In genomic region chr18:1015777-1016176, GRCh38 we compare ENCODE assay signal across 18 cellular contexts.
A peak's percentile ranks its signal among the peaks of the same experiment; 100 is the strongest.
DNase-seq lines count a peak whose midpoint lies in the region; ATAC-seq and TF ChIP-seq lines count a peak whose summit lies in the region.
"Had no signal": no experiment of that assay in that cellular context is flagged by ENCODE, and none has a peak within 500 bp of the region (broad histone marks: within the 10 kb centered on the region; RNA-seq: fewer than 3 reads in every experiment).

No MANE protein-coding gene starts in this region.

- peaks cover 16% of the 10 kb centered on the region for H3K4me1 ChIP-seq in left ventricle myocardium inferior
- H3K4me1 ChIP-seq in PC-9 (replicated peaks; ENCODE audit: insufficient read depth) = peaks cover 18% of the 10 kb centered on the region

- intact Hi-C loops in left ventricle myocardium inferior (cut with micrococcal nuclease) (no loop called here), PC-9 (cut with micrococcal nuclease; ENCODE audit: unreplicated experiment) (no loop called here)

- H4K20me1 ChIP-seq in PC-9 (ENCODE audit: insufficient read depth) = no peaks in the 10 kb centered on the region

- H3K27me3 ChIP-seq in left ventricle myocardium inferior (ENCODE audit: low read depth) = no peaks in the 10 kb centered on the region
- no peaks in the 10 kb centered on the region for H3K27me3 ChIP-seq in PC-9 (ENCODE audit: insufficient read depth, low read depth)
- H3K27me3 ChIP-seq: MG63 had no signal

- H3K36me3 ChIP-seq in left ventricle myocardium inferior (no peaks in the 10 kb centered on the region), PC-9 (ENCODE audit: low read depth) (no peaks in the 10 kb centered on the region)
- H3K36me3 ChIP-seq: MG63 had no signal

- H3K4me3 Mint-ChIP-seq in WTC11 = peak overlapping the region; percentile 28

- no peak overlapping the region for H3K27ac Mint-ChIP-seq in WTC11

- no peak for ATAC-seq in WTC11
- no peak for ATAC-seq in HG02885 (IDR thresholded peaks at IDR 0.05; ENCODE audit: poor library complexity, unreplicated experiment)
- ATAC-seq in GM18867 (IDR thresholded peaks at IDR 0.05; ENCODE audit: unreplicated experiment) = no peak
- ATAC-seq: HCT116 had no signal

- H3K27me3 Mint-ChIP-seq in WTC11 (ENCODE audit: low read depth) = peaks cover 29% of the 10 kb centered on the region

- POLR2A ChIA-PET in WTC11 (lab: Charles Lee) (no interaction called here), PC-9 (lab: Charles Lee; ENCODE audit: unreplicated experiment) (interaction anchor here (0.7 kb wide), 1 partner anchor 1640 kb away, joined by 3 read pairs; no protein-coding TSS in a partner anchor)

- H3K9me3 ChIP-seq in left ventricle myocardium inferior (replicated peaks) (no peaks in the 10 kb centered on the region), PC-9 (ENCODE audit: insufficient read depth, low read depth) (no peaks in the 10 kb centered on the region)
- H3K9me3 ChIP-seq: MG63 had no signal

- CTCF ChIA-PET in WTC11 (lab: Charles Lee) = interaction anchor here (2.0 kb wide), 1 partner anchor 47 kb away, joined by 5 read pairs; no protein-coding TSS in a partner anchor
- CTCF ChIA-PET in PC-9 (lab: Charles Lee) = no interaction called here

- no peaks in the 10 kb centered on the region for H3K36me3 Mint-ChIP-seq in WTC11

- no peaks in the 10 kb centered on the region for H3F3A ChIP-seq in PC-9 (ENCODE audit: insufficient read depth, low read depth)

- H3K9me3 Mint-ChIP-seq in WTC11 = no peaks in the 10 kb centered on the region

- H3K4me2 ChIP-seq in PC-9 = no peak overlapping the region
- H3K4me2 ChIP-seq: KMS-11 had no signal

- H3K4me3 ChIP-seq in left ventricle myocardium inferior = no peak overlapping the region
- no peak overlapping the region for H3K4me3 ChIP-seq in PC-9
- H3K4me3 ChIP-seq: MG63 had no signal

- no peaks in the 10 kb centered on the region for H3K9me2 ChIP-seq in PC-9 (ENCODE audit: insufficient read depth)

- DNase-seq in EL (peak; percentile 11), WTC11 (ENCODE audit: low spot score) (no peak), iris pigment epithelial cell (ENCODE audit: low read depth) (peak; percentile 4), renal cortical epithelial cell (ENCODE audit: low read depth) (peak; percentile 26), left ventricle myocardium inferior (no peak), PC-9 (no peak)
- DNase-seq: C1 segment of cervical spinal cord, NCI-H1105, NCI-H187 treated with DMSO at 0.1 percent for 48 hours, NCI-H2171, NCI-H446 treated with DMSO at 0.1 percent for 48 hours, NCI-H774, SHP77 treated with DMSO at 0.1 percent for 48 hours had no signal

- TF ChIP-seq CTCF in WTC11 (IDR thresholded peaks at IDR 0.05) (no peak), left ventricle myocardium inferior (IDR thresholded peaks at IDR 0.05; ENCODE audit: borderline replicate concordance) (no peak), PC-9 (conservative IDR thresholded peaks at IDR 0.05) (no peak)

- H3K4me1 Mint-ChIP-seq in WTC11 = peaks cover 61% of the 10 kb centered on the region

- no TSS peak for BruUV-seq in PC-9 (replicated peaks; lab: Mats Ljungman, UMichigan)

- no peaks in the 10 kb centered on the region for H3K79me2 ChIP-seq in PC-9 (ENCODE audit: low read depth)

- H3K27ac ChIP-seq in left ventricle myocardium inferior (replicated peaks) (no peak overlapping the region), PC-9 (no peak overlapping the region)
- H3K27ac ChIP-seq: KMS-11 had no signal

- H2AFZ ChIP-seq in PC-9 = no peak overlapping the region

TF ChIP-seq in WTC11, 78 proteins besides CTCF, POLR2A, EP300 and RAD21 (continues in another document):
- TF ChIP-seq NFATC4 (CRISPR knock-in tag; IDR thresholded peaks at IDR 0.05) (no peak), SP1 (CRISPR knock-in tag; conservative IDR thresholded peaks at IDR 0.05) (no peak), MLX (CRISPR knock-in tag; IDR thresholded peaks at IDR 0.05) (no peak), NR2C2 (CRISPR knock-in tag; IDR thresholded peaks at IDR 0.05) (no peak), RORB (CRISPR knock-in tag; IDR thresholded peaks at IDR 0.05) (no peak), EMX1 (CRISPR knock-in tag; IDR thresholded peaks at IDR 0.05) (no peak), ZNF138 (CRISPR knock-in tag; conservative IDR thresholded peaks at IDR 0.05) (no peak), ATF1 (CRISPR knock-in tag; IDR thresholded peaks at IDR 0.05) (no peak), NFE2L1 (CRISPR knock-in tag; IDR thresholded peaks at IDR 0.05) (no peak), USF1 (CRISPR knock-in tag; IDR thresholded peaks at IDR 0.05) (no peak), CDX4 (CRISPR knock-in tag; IDR thresholded peaks at IDR 0.05; ENCODE audit: borderline replicate concordance) (no peak), ZNF425 (CRISPR knock-in tag; conservative IDR thresholded peaks at IDR 0.05) (no peak), OVOL2 (CRISPR knock-in tag; IDR thresholded peaks at IDR 0.05; ENCODE audit: borderline replicate concordance) (no peak), SMAD4 (CRISPR knock-in tag; IDR thresholded peaks at IDR 0.05) (no peak)
- TF ChIP-seq, protein P1, sequence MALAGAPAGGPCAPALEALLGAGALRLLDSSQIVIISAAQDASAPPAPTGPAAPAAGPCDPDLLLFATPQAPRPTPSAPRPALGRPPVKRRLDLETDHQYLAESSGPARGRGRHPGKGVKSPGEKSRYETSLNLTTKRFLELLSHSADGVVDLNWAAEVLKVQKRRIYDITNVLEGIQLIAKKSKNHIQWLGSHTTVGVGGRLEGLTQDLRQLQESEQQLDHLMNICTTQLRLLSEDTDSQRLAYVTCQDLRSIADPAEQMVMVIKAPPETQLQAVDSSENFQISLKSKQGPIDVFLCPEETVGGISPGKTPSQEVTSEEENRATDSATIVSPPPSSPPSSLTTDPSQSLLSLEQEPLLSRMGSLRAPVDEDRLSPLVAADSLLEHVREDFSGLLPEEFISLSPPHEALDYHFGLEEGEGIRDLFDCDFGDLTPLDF (CRISPR knock-in tag; IDR thresholded peaks at IDR 0.05) = no peak
- TF ChIP-seq, protein P2, sequence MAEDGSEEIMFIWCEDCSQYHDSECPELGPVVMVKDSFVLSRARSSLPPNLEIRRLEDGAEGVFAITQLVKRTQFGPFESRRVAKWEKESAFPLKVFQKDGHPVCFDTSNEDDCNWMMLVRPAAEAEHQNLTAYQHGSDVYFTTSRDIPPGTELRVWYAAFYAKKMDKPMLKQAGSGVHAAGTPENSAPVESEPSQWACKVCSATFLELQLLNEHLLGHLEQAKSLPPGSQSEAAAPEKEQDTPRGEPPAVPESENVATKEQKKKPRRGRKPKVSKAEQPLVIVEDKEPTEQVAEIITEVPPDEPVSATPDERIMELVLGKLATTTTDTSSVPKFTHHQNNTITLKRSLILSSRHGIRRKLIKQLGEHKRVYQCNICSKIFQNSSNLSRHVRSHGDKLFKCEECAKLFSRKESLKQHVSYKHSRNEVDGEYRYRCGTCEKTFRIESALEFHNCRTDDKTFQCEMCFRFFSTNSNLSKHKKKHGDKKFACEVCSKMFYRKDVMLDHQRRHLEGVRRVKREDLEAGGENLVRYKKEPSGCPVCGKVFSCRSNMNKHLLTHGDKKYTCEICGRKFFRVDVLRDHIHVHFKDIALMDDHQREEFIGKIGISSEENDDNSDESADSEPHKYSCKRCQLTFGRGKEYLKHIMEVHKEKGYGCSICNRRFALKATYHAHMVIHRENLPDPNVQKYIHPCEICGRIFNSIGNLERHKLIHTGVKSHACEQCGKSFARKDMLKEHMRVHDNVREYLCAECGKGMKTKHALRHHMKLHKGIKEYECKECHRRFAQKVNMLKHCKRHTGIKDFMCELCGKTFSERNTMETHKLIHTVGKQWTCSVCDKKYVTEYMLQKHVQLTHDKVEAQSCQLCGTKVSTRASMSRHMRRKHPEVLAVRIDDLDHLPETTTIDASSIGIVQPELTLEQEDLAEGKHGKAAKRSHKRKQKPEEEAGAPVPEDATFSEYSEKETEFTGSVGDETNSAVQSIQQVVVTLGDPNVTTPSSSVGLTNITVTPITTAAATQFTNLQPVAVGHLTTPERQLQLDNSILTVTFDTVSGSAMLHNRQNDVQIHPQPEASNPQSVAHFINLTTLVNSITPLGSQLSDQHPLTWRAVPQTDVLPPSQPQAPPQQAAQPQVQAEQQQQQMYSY (CRISPR knock-in tag; IDR thresholded peaks at IDR 0.05) = no peak

Comparison
In these comparisons a context has a peak if more than half of its experiments do, and no peak if none do; other contexts are left out.
1. DNase-seq: peak in EL (single experiment), iris pigment epithelial cell (single experiment) and renal cortical epithelial cell (single experiment); none in WTC11 (single experiment), left ventricle myocardium inferior (single experiment) and PC-9 (0 of 2).